Comparison of ENCODE assay signal across 9 cellular contexts in the genomic region with DNA sequence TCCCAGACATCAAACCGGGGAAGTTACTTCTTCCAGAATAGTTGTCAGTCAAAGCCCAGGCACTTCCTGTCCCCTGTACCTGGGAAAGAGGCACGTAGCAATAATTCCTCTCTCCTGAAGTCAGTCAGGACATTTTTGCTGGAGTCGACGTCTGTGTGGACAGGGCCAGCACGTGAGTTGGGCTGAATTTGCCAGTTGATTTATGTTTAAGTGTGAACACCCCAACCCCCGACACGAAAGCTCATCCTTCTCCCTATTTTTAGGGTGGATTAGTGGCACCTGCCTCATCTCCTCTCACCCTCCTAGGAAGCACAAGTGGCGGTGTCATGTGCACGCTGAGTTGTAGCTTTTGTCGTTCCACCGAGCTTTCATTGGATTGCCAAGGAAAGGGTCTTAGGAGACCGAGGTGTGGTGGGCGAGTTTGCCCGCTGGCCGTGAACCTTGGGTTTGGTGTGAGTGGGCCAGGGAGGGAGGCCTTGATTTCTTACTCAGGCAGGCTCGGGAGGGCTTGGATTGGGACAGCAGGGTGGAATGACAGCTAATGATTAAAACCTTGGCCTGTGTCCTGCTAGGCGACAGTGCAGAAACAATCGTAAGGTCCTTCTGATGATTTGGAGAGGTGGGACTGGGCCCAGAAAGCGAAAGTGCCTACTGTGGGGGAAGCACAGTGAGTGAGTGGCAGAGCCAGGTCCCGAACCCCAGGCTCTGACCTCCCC.
DNase-seq lines count a peak whose midpoint lies in the region; ATAC-seq and TF ChIP-seq lines count a peak whose summit lies in the region.
"Had no signal": no experiment of that assay in that cellular context is flagged by ENCODE, and none has a peak within 500 bp of the region (broad histone marks: within the 10 kb centered on the region; RNA-seq: fewer than 3 reads in every experiment).

No MANE protein-coding gene starts in this region.

- H3K4me3 ChIP-seq in mammary epithelial cell (replicated peaks in 1 of 3; ENCODE audit: insufficient read depth in 1 of 3, low read depth in 2 of 3, low read length in 3 of 3) (no peak overlapping the region), right lobe of liver (peak overlapping the region; percentile 50 to 91 (median 79)), subcutaneous abdominal adipose tissue (ENCODE audit: low read depth in 1 of 5, low read length in 5 of 5) (peak overlapping the region in 4 of 5 donors; percentile 39 to 80 (median 52))

- DNase-seq in SHP77 (lab: John Stamatoyannopoulos, UW) (peak; percentile 12 to 14), SHP77 treated with DMSO at 0.1 percent for 48 hours (lab: John Stamatoyannopoulos, UW) (no peak), mammary epithelial cell (no peak), right lobe of liver (peak; percentile 33 to 66 (median 55)), NCI-H2171 treated with DMSO at 0.1 percent for 48 hours (lab: John Stamatoyannopoulos, UW) (no peak), NCI-H1092 treated with DMSO at 0.1 percent for 48 hours (lab: John Stamatoyannopoulos, UW) (no peak), NCI-H524 treated with DMSO at 0.1 percent for 48 hours (lab: John Stamatoyannopoulos, UW) (no peak)
- DNase-seq: activated gamma-delta T cell had no signal

- no peak overlapping the region for H2AFZ ChIP-seq in mammary epithelial cell (ENCODE audit: low read depth, low read length)

- H4K20me1 ChIP-seq in mammary epithelial cell (ENCODE audit: insufficient read depth, low read length) = no peaks in the 10 kb centered on the region

- in situ Hi-C loops in mammary epithelial cell (cut with MboI; ENCODE audit: low sequenced_read_pairs in 2 of 2) = no loop called here

- TF ChIP-seq CTCF in mammary epithelial cell (conservative IDR thresholded peaks at IDR 0.05 in 1 of 2, IDR thresholded peaks at IDR 0.05 in 1 of 2; ENCODE audit: extremely low read depth in 1 of 2, insufficient read depth in 1 of 2, low read depth in 1 of 2, low read length in 2 of 2) (no peak), right lobe of liver (IDR thresholded peaks at IDR 0.05) (no peak)

- H3K9ac ChIP-seq in mammary epithelial cell (ENCODE audit: insufficient read depth, low read length) = no peak overlapping the region
- H3K9ac ChIP-seq in subcutaneous abdominal adipose tissue (ENCODE audit: low read length in 5 of 5) = peak overlapping the region in 4 of 5 donors; percentile 23 to 57 (median 27)

- H3K27ac ChIP-seq in mammary epithelial cell (ENCODE audit: insufficient read depth, low read depth, low read length) = no peak overlapping the region
- H3K27ac ChIP-seq in right lobe of liver = peak overlapping the region; percentile 65 to 97 (median 90)
- peak overlapping the region; percentile 72 for H3K27ac ChIP-seq in subcutaneous abdominal adipose tissue (ENCODE audit: low read depth, low read length)

- no peaks in the 10 kb centered on the region for H3K27me3 ChIP-seq in mammary epithelial cell (ENCODE audit: insufficient read depth, low read length)
- no peaks in the 10 kb centered on the region for H3K27me3 ChIP-seq in right lobe of liver
- peaks cover 0 to 3% (median 0%) of the 10 kb centered on the region in 5 donors for H3K27me3 ChIP-seq in subcutaneous abdominal adipose tissue (ENCODE audit: control insufficient read depth in 5 of 5, insufficient read depth in 4 of 5, low read length in 5 of 5)

- ATAC-seq in right lobe of liver = peak; percentile 3 to 29 (median 19)

- WGBS in mammary epithelial cell (ENCODE audit: low coverage, missing lambda C conversion rate) = 71% methylated on average over 18 of the region's 20 CpGs
- WGBS in right lobe of liver (ENCODE audit: insufficient coverage, low coverage, low lambda C conversion rate, missing lambda C conversion rate) = 13% methylated on average over 16 of the region's 20 CpGs

- BruUV-seq in mammary epithelial cell (replicated peaks; lab: Mats Ljungman, UMichigan) = no TSS peak

- intact Hi-C loops in mammary epithelial cell (cut with micrococcal nuclease) = no loop called here
- intact Hi-C loops in right lobe of liver (cut with DNase I) = loop anchor here in 1 of 2 donors (5.0 kb wide), 1 partner anchor 55 kb away; no protein-coding TSS in a partner anchor

- H3K9me3 ChIP-seq in mammary epithelial cell (replicated peaks; ENCODE audit: insufficient read depth, low read length) (no peaks in the 10 kb centered on the region), right lobe of liver (no peaks in the 10 kb centered on the region), subcutaneous abdominal adipose tissue (ENCODE audit: control insufficient read depth in 5 of 5, low read length in 5 of 5) (peaks cover 0 to 3% (median 0%) of the 10 kb centered on the region in 5 donors)

- dilution Hi-C loops in mammary epithelial cell (cut with HindIII; ENCODE audit: low sequenced_read_pairs) = loop anchor here (5.0 kb wide), 3 partner anchors 35 to 85 kb away; partner anchors contain the start of gene CRYBB3

- H3K79me2 ChIP-seq in mammary epithelial cell (ENCODE audit: insufficient read depth, low read length) = peaks cover 19% of the 10 kb centered on the region

- peak overlapping the region; percentile 100 for H3K4me2 ChIP-seq in mammary epithelial cell (ENCODE audit: insufficient read depth, low read depth, low read length)

- TF ChIP-seq POLR2A in right lobe of liver (IDR thresholded peaks at IDR 0.05) = no peak

- H3K36me3 ChIP-seq in mammary epithelial cell (ENCODE audit: insufficient read depth, low read length) (no peaks in the 10 kb centered on the region), right lobe of liver (no peaks in the 10 kb centered on the region), subcutaneous abdominal adipose tissue (ENCODE audit: control insufficient read depth in 5 of 5, insufficient read depth in 5 of 5, low read length in 5 of 5) (no peaks in the 10 kb centered on the region)

- CTCF ChIA-PET in mammary epithelial cell (lab: Charles Lee; ENCODE audit: low non-redundant PET) = interaction anchor here (0.7 kb wide), 1 partner anchor 52 kb away, joined by 5 read pairs; no protein-coding TSS in a partner anchor

- H3K4me1 ChIP-seq in mammary epithelial cell (ENCODE audit: insufficient read depth, low read length) (peaks cover 53% of the 10 kb centered on the region), right lobe of liver (peaks cover 0 to 34% (median 0%) of the 10 kb centered on the region in 4 donors), subcutaneous abdominal adipose tissue (ENCODE audit: control insufficient read depth in 5 of 5, insufficient read depth in 5 of 5, low read length in 5 of 5) (peaks cover 4 to 53% (median 40%) of the 10 kb centered on the region in 5 donors)

Comparison
In these comparisons a context has a peak if more than half of its experiments do, and no peak if none do; other contexts are left out.
1. DNase-seq: peak in SHP77 (2 of 2) and right lobe of liver (3 of 3); none in SHP77 treated with DMSO at 0.1 percent for 48 hours (single experiment), mammary epithelial cell (single experiment), NCI-H2171 treated with DMSO at 0.1 percent for 48 hours (single experiment), NCI-H1092 treated with DMSO at 0.1 percent for 48 hours (single experiment) and NCI-H524 treated with DMSO at 0.1 percent for 48 hours (single experiment).
2. H3K4me3 ChIP-seq: peak in right lobe of liver (3 of 3) and subcutaneous abdominal adipose tissue (4 of 5); none in mammary epithelial cell (0 of 3).